ENCODE assay signal across 8 cellular contexts in the genomic region with DNA sequence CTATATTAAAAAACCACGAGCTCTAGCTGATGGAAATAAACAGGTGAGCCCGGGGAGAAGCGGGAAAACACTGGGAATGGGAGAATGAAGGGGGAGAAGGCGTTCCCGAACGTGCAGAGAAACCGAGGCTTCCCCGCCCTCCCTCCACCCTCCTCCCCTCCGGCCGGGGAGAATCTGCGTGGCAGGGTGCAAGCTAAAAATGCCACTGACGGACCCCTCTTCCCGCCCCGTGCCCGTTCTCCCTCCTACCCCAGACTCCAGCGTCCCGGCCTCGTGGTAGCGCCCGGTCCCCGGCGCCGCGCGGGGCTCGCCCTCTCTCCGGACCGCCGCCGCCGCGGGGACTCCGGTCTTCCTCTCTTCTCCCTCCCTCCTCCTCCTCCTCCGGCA.
DNase-seq lines count a peak whose midpoint lies in the region; ATAC-seq and TF ChIP-seq lines count a peak whose summit lies in the region.

No MANE protein-coding gene starts in this region.

- H3K27me3 ChIP-seq in NT2/D1 (ENCODE audit: insufficient read depth, insufficient read length) (peaks cover 49% of the 10 kb centered on the region), endodermal cell (ENCODE audit: control insufficient read depth, insufficient read depth, low read length, poor library complexity, severe bottlenecking) (no peaks in the 10 kb centered on the region)

- H3K36me3 Mint-ChIP-seq in endodermal cell (ENCODE audit: low read depth) (peaks cover 6% of the 10 kb centered on the region), neural crest cell (ENCODE audit: low read depth) (no peaks in the 10 kb centered on the region)

- 0% methylated on average over 2 to 33 of the region's 34 CpGs for WGBS in endodermal cell (ENCODE audit: insufficient coverage in 1 of 2, insufficient read length in 1 of 2), 2 experiments

- H3K4me3 Mint-ChIP-seq in endodermal cell (peak overlapping the region; percentile 89), neural crest cell (peak overlapping the region; percentile 91)

- H3K4me1 ChIP-seq in NT2/D1 (ENCODE audit: insufficient read depth, insufficient read length) (peaks cover 5% of the 10 kb centered on the region), endodermal cell (ENCODE audit: control insufficient read depth, insufficient read depth, low read length) (peaks cover 6% of the 10 kb centered on the region)

- peak overlapping the region; percentile 84 for H3K27ac Mint-ChIP-seq in endodermal cell
- H3K27ac Mint-ChIP-seq in neural crest cell (ENCODE audit: unreplicated experiment): peak overlapping the region; percentile 63

- no peak for ATAC-seq in GM18519 (IDR thresholded peaks at IDR 0.05; ENCODE audit: low FRiP score, unreplicated experiment)

- H3K4me3 ChIP-seq in NT2/D1 (ENCODE audit: insufficient read length, low read depth) (peak overlapping the region; percentile 74), endodermal cell (ENCODE audit: low read length) (peak overlapping the region; percentile 90)

- H3K27me3 Mint-ChIP-seq in endodermal cell (ENCODE audit: insufficient read depth): no peaks in the 10 kb centered on the region
- peaks cover 32% of the 10 kb centered on the region for H3K27me3 Mint-ChIP-seq in neural crest cell (ENCODE audit: low read depth)

- H3K9me3 ChIP-seq in NT2/D1 (ENCODE audit: insufficient read depth, low read length): no peaks in the 10 kb centered on the region
- no peaks in the 10 kb centered on the region for H3K9me3 ChIP-seq in endodermal cell (ENCODE audit: control insufficient read depth, low read length)

- no peaks in the 10 kb centered on the region for H3K9me3 Mint-ChIP-seq in endodermal cell
- no peaks in the 10 kb centered on the region for H3K9me3 Mint-ChIP-seq in neural crest cell

- DNase-seq in NCI-H526 treated with DMSO at 0.1 percent for 48 hours (lab: John Stamatoyannopoulos, UW): peak; percentile 59
- no peak for DNase-seq in NCI-H526 (lab: John Stamatoyannopoulos, UW)
- no peak for DNase-seq in NT2/D1 (ENCODE audit: low read depth, low spot score)
- no peak for DNase-seq in endodermal cell
- DNase-seq in neural crest cell (ENCODE audit: low read depth, low spot score): no peak
- DNase-seq in CD1c-positive myeloid dendritic cell (ENCODE audit: extremely low spot score): no peak
- no peak for DNase-seq in AG20443 (ENCODE audit: low spot score)

- H3K36me3 ChIP-seq in NT2/D1 (ENCODE audit: insufficient read depth, insufficient read length, low read length) (no peaks in the 10 kb centered on the region), endodermal cell (ENCODE audit: control insufficient read depth, insufficient read depth, low read length) (no peaks in the 10 kb centered on the region)

- TF ChIP-seq CTCF in endodermal cell (conservative IDR thresholded peaks at IDR 0.05): no peak
- TF ChIP-seq CTCF in neural crest cell (conservative IDR thresholded peaks at IDR 0.05): no peak

- H3K4me1 Mint-ChIP-seq in endodermal cell (peaks cover 39% of the 10 kb centered on the region), neural crest cell (peaks cover 25% of the 10 kb centered on the region)

- peak overlapping the region; percentile 68 for H3K27ac ChIP-seq in endodermal cell (ENCODE audit: low read depth, low read length)

- H3K9ac ChIP-seq in NT2/D1 (ENCODE audit: insufficient read length, low read depth): peak overlapping the region; percentile 84
- H3K9ac ChIP-seq in endodermal cell (ENCODE audit: extremely low read depth, low read length, poor library complexity, severe bottlenecking): peak overlapping the region; percentile 78
